Comparison of ENCODE assay signal across 18 cellular contexts in the genomic region with DNA sequence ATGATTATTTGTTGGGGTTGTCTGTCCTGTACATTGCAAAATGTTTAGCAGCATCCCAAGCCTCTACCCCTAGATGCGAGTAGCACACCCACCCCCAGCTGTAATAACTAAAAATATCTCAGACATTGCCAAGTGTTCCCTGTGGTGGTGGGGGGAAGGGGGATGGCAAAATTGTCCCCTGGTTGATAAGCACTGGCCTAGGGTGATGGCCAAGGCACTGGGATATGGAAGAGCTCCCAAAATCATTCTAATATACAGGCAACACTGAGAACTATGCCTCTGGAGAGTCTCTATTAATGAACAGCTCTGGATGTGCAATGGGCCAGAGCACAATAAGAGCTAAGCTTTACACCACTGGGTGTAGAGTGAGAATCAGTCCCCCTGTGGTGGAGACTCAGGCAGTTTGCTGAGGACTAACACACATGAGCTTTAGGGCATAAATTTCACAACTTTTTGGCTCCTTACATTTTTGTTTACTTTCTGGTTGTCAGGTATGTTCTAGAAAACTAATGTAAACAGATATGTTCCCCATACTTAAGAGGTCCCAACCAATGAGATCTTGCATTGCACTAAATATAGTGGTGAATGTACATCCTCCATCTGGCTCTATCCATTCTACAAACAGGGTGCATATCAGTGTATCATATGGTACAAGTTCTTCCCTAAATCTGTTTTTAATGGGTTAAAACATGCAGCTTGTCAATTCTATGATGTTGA. TPM values are rescaled to one million over a fixed set of nuclear protein-coding genes. Genes with fewer than 3 reads are reported as not detected.
DNase-seq lines count a peak whose midpoint lies in the region; ATAC-seq and TF ChIP-seq lines count a peak whose summit lies in the region.
"Had no signal": no experiment of that assay in that cellular context is flagged by ENCODE, and none has a peak within 500 bp of the region (broad histone marks: within the 10 kb centered on the region; RNA-seq: fewer than 3 reads in every experiment).

No MANE protein-coding gene starts in this region.

- H3K4me3 ChIP-seq in breast epithelium (no peak overlapping the region), IMR-90 (ENCODE audit: insufficient read depth, low read depth, low read length) (no peak overlapping the region), epithelial cell of esophagus (ENCODE audit: low read length) (no peak overlapping the region), right cardiac atrium (ENCODE audit: low read length) (no peak overlapping the region)
- H3K4me3 ChIP-seq: A549, GM23338 had no signal

- no peak overlapping the region for H3K4ac ChIP-seq in IMR-90 (ENCODE audit: low read depth, low read length)

- H3K36me3 ChIP-seq in breast epithelium: no peaks in the 10 kb centered on the region
- peaks cover 2% of the 10 kb centered on the region for H3K36me3 ChIP-seq in IMR-90 (ENCODE audit: control insufficient read depth, insufficient read depth, low read length)

- H3K27me3 ChIP-seq in breast epithelium: no peaks in the 10 kb centered on the region
- no peaks in the 10 kb centered on the region for H3K27me3 ChIP-seq in IMR-90 (ENCODE audit: control insufficient read depth, insufficient read depth, low read length)
- no peaks in the 10 kb centered on the region for H3K27me3 ChIP-seq in right cardiac atrium (ENCODE audit: control insufficient read depth, insufficient read depth)

- no peak overlapping the region for H4K5ac ChIP-seq in IMR-90 (ENCODE audit: low read depth, low read length)

- no peaks in the 10 kb centered on the region for H3K9me3 ChIP-seq in breast epithelium
- H3K9me3 ChIP-seq in IMR-90 (ENCODE audit: control insufficient read depth, insufficient read depth, low read length): no peaks in the 10 kb centered on the region
- no peaks in the 10 kb centered on the region for H3K9me3 ChIP-seq in right cardiac atrium (ENCODE audit: control insufficient read depth, low read length)
- H3K9me3 ChIP-seq: A549, Caco-2 had no signal

- H3K9me1 ChIP-seq in IMR-90 (ENCODE audit: insufficient read depth, low read length): no peaks in the 10 kb centered on the region

- no peak overlapping the region for H3K9ac ChIP-seq in IMR-90 (ENCODE audit: low read depth, low read length)

- ATAC-seq in IMR-90 (ENCODE audit: low read depth) (no peak), right cardiac atrium (peak; percentile 53 to 81), GM21423 (IDR thresholded peaks at IDR 0.05; ENCODE audit: unreplicated experiment) (no peak)
- ATAC-seq: A549, GM23338 had no signal

- no peak overlapping the region for H2AK9ac ChIP-seq in IMR-90 (replicated peaks; ENCODE audit: low read depth, low read length, poor library complexity)

- DNase-seq in MCF 10A (ENCODE audit: unreplicated experiment) (peak; percentile 35), breast epithelium (ENCODE audit: low spot score in 2 of 2) (no peak), IMR-90 (no peak), epithelial cell of esophagus (ENCODE audit: low read depth) (peak; percentile 25), right cardiac atrium (no peak), ureter (ENCODE audit: low spot score) (no peak), Kasumi-1 (lab: John Stamatoyannopoulos, UW) (no peak)
- DNase-seq: AML-193; Caco-2; CD4-positive, alpha-beta T cell; GDM1; HCEC 1CT had no signal

- in situ Hi-C loops in IMR-90 (cut with MboI; ENCODE audit: low sequenced_read_pairs): loop anchor here (25.0 kb wide), 1 partner anchor 347 kb away; no protein-coding TSS in a partner anchor

- intact Hi-C loops in MCF 10A (cut with micrococcal nuclease): no loop called here
- intact Hi-C loops in breast epithelium (cut with DNase I; ENCODE audit: low total_unique reads): no loop called here
- intact Hi-C loops in IMR-90 (cut with micrococcal nuclease): loop anchor here (5.0 kb wide), 1 partner anchor 403 kb away; no protein-coding TSS in a partner anchor
- intact Hi-C loops in right cardiac atrium (cut with DNase I): no loop called here

- no peak overlapping the region for H3K56ac ChIP-seq in IMR-90 (ENCODE audit: extremely low read depth, insufficient read depth, low read length)

- no peak overlapping the region for H4K8ac ChIP-seq in IMR-90 (ENCODE audit: low read depth in 2 of 2, low read length in 2 of 2)

- H3K4me2 ChIP-seq in IMR-90 (ENCODE audit: low read depth, low read length): no peak overlapping the region
- H3K4me2 ChIP-seq: A549, GM23338 had no signal

- no CpG with 5 or more reads among the region's 1 CpG for WGBS in IMR-90 (ENCODE audit: extremely low coverage in 2 of 2, insufficient read length in 1 of 2), 2 experiments
- WGBS in right cardiac atrium: 48% methylated on average over 1 of the region's 1 CpG

- H2AFZ ChIP-seq in IMR-90 (replicated peaks; ENCODE audit: low read length, poor library complexity): no peak overlapping the region
- H2AFZ ChIP-seq: GM23338 had no signal

- H4K20me1 ChIP-seq in IMR-90 (ENCODE audit: insufficient read depth, low read length): no peaks in the 10 kb centered on the region

- H3K27ac ChIP-seq in breast epithelium (no peak overlapping the region), IMR-90 (ENCODE audit: insufficient read depth, low read length) (no peak overlapping the region), right cardiac atrium (ENCODE audit: low read length) (peak overlapping the region; percentile 13)
- H3K27ac ChIP-seq: 22Rv1, A549, C4-2B, HL-60 had no signal

- dilution Hi-C loops in IMR-90 (cut with HindIII; ENCODE audit: low sequenced_read_pairs, unreplicated experiment): no loop called here

- H3K36me3 Mint-ChIP-seq in MCF 10A (ENCODE audit: insufficient read depth, unreplicated experiment): no peaks in the 10 kb centered on the region

- no TSS peak for BruUV-seq in MCF 10A (replicated peaks; lab: Mats Ljungman, UMichigan)
- no TSS peak for BruUV-seq in IMR-90 (replicated peaks; lab: Mats Ljungman, UMichigan)

- no peak for TF ChIP-seq RAD21 in IMR-90 (IDR thresholded peaks at IDR 0.05; ENCODE audit: low read length)

- no peaks in the 10 kb centered on the region for H3K4me1 ChIP-seq in breast epithelium
- H3K4me1 ChIP-seq in IMR-90 (ENCODE audit: control insufficient read depth, insufficient read depth, low read length): peaks cover 4% of the 10 kb centered on the region
- H3K4me1 ChIP-seq in right cardiac atrium (ENCODE audit: control insufficient read depth, insufficient read depth, low read length): peaks cover 6% of the 10 kb centered on the region
- H3K4me1 ChIP-seq: A549, Caco-2 had no signal

- H3K4me1 Mint-ChIP-seq in MCF 10A (ENCODE audit: insufficient read depth, unreplicated experiment): peaks cover 24% of the 10 kb centered on the region

- 0 out of 2 replicates have a peak overlapping the region, but pooled peaks have one; percentile 26 for H2BK20ac ChIP-seq in IMR-90 (ENCODE audit: low read depth, low read length)

- H3K4me3 Mint-ChIP-seq in MCF 10A (ENCODE audit: unreplicated experiment): no peak overlapping the region
- H3K4me3 Mint-ChIP-seq: CD4-positive, alpha-beta T cell; GM23338 had no signal

- TF ChIP-seq CTCF in MCF 10A (IDR thresholded peaks at IDR 0.05; ENCODE audit: unreplicated experiment): no peak
- TF ChIP-seq CTCF in breast epithelium (IDR thresholded peaks at IDR 0.05): no peak
- TF ChIP-seq CTCF in IMR-90 (conservative IDR thresholded peaks at IDR 0.05; ENCODE audit: low read depth, low read length): no peak
- no peak for TF ChIP-seq CTCF in epithelial cell of esophagus (IDR thresholded peaks at IDR 0.05; ENCODE audit: insufficient read depth, low read depth, low read length, missing control alignments)

- CTCF ChIA-PET in MCF 10A (lab: Yijun Ruan, JAX) (interaction anchor here (0.6 to 3.2 kb wide), 7 partner anchors 14 to 501 kb away, joined by 3 to 24 read pairs (median 3); no protein-coding TSS in a partner anchor), IMR-90 (lab: Yijun Ruan, JAX) (no interaction called here)

- H3K18ac ChIP-seq in IMR-90 (ENCODE audit: low read depth, low read length): no peak overlapping the region

- H2BK5ac ChIP-seq in IMR-90 (ENCODE audit: low read depth, low read length, poor library complexity, severe bottlenecking): no peak overlapping the region

- H2BK120ac ChIP-seq in IMR-90 (ENCODE audit: low read depth, low read length): no peak overlapping the region

- POLR2A ChIA-PET in MCF 10A (lab: Yijun Ruan, JAX) (interaction anchor here (0.6 to 1.3 kb wide), 3 partner anchors 9 to 823 kb away, joined by 3 to 4 read pairs (median 4); a partner anchor contains a TSS), IMR-90 (lab: Charles Lee; ENCODE audit: unreplicated experiment) (no interaction called here)

- no peak overlapping the region for H2AK5ac ChIP-seq in IMR-90 (ENCODE audit: low read depth, low read length)

- no peak overlapping the region for H3K14ac ChIP-seq in IMR-90 (replicated peaks; ENCODE audit: low read depth, low read length)

- H3K79me1 ChIP-seq in IMR-90 (ENCODE audit: low read depth in 1 of 2, low read length in 2 of 2): peaks cover 17 to 19% of the 10 kb centered on the region in 2 experiments; a peak in 3 of 4 replicates

- no peak for TF ChIP-seq POLR2A in breast epithelium (IDR thresholded peaks at IDR 0.05)
- no peak for TF ChIP-seq POLR2A in IMR-90 (IDR thresholded peaks at IDR 0.05; ENCODE audit: low read depth, low read length)

- no peaks in the 10 kb centered on the region for H3K27me3 Mint-ChIP-seq in MCF 10A (ENCODE audit: insufficient read depth, unreplicated experiment)

- H4K91ac ChIP-seq in IMR-90 (ENCODE audit: insufficient read depth, low read depth, low read length): no peak overlapping the region; the same call in 1 of the 2 replicates

- no peak overlapping the region for H3K27ac Mint-ChIP-seq in MCF 10A (ENCODE audit: low read depth, unreplicated experiment)
- H3K27ac Mint-ChIP-seq: CD4-positive, alpha-beta T cell; GM23338 had no signal

- H3K23ac ChIP-seq in IMR-90 (ENCODE audit: low read depth, low read length): no peak overlapping the region

- H2BK15ac ChIP-seq in IMR-90 (ENCODE audit: low read depth, low read length): no peak overlapping the region

- H3K9me3 Mint-ChIP-seq in MCF 10A (ENCODE audit: unreplicated experiment): no peaks in the 10 kb centered on the region
- H3K9me3 Mint-ChIP-seq: CD4-positive, alpha-beta T cell; GM23338 had no signal

TF ChIP-seq in IMR-90, 13 proteins besides CTCF, POLR2A, EP300 and RAD21 (continues in another document):
- TF ChIP-seq CHD1 (IDR thresholded peaks at IDR 0.05; ENCODE audit: low read depth, low read length) (no peak), RFX5 (IDR thresholded peaks at IDR 0.05; ENCODE audit: low read depth, low read length) (no peak), RCOR1 (IDR thresholded peaks at IDR 0.05; ENCODE audit: insufficient replicate concordance, low read length) (no peak), MAZ (IDR thresholded peaks at IDR 0.05; ENCODE audit: borderline replicate concordance, low read depth, low read length) (no peak)

RNA-seq across cellular contexts. Expression of a gene that starts 34.5 kb away (rescaled TPM):
- not detected in 2 replicates for total RNA-seq in MCF 10A (2022)
- total RNA-seq in breast epithelium: 10 to 100 TPM in 1 of 3 donors, 1 to 10 TPM in 2; 2.6 to 11.1 (median 5.2) TPM
- total RNA-seq in IMR-90 (2012; rRNA removed): 6.5 and 7.8 TPM in 2 replicates
- polyA plus RNA-seq in IMR-90 (2012; rRNA removed): 3.8 TPM in 2 replicates
- 2.1 and 3.1 TPM in 2 replicates for polyA plus RNA-seq in IMR-90 (2012; cell fraction: cytosol; rRNA removed)
- polyA plus RNA-seq in IMR-90 (2012; cell fraction: nucleus; rRNA removed; ENCODE audit: low replicate concordance): 0.92 and 5.8 TPM in 2 replicates
- 10 to 100 TPM; 43.3 to 99.8 (median 66.2) TPM for total RNA-seq in right cardiac atrium
- 21.9 TPM for polyA plus RNA-seq in right cardiac atrium
- 15.4 TPM for total RNA-seq in ureter
- total RNA-seq: CD4-positive, alpha-beta T cell had no signal

Comparison
In these comparisons a context has a peak if more than half of its experiments do, and no peak if none do; other contexts are left out.
1. DNase-seq: peak in MCF 10A (single experiment) and epithelial cell of esophagus (single experiment); none in breast epithelium (0 of 2), IMR-90 (single experiment), right cardiac atrium (0 of 3), ureter (single experiment) and Kasumi-1 (0 of 2).
2. ATAC-seq: peak in right cardiac atrium (2 of 2); none in IMR-90 (single experiment) and GM21423 (single experiment).